10 cellular contexts compared by ENCODE assay signal in the genomic region with DNA sequence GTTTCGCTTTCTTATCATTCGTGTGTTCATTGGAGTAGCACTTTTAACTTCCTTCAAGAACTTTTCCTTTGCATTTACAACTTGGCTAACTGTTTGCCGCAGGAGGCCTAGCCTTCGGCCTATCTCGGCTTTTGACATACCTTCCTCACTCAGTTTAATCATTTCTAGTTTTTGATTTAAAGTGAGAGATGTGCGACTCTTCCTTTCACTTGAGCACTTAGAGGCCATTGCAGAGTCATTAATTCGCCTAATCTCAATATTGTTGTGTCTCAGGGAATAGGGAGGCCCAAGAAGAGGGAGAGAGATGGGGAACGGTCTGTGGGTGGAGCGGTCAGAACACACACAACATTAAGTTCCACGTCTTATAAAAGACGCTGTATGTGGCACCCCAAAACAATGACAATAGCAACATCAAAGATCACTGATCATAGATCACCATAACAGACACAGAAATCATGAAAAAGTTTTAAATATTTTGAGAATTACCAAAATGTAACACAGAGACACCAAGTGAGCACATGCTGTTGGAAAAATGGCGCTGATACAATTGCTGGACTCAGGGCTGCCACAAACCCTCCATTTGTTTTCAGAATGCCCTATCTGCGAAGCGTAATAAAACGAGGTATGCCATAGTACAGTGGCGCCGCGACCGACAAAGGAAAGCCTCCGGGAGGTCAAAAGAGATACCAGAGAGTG. TPM values are rescaled to one million over a fixed set of nuclear protein-coding genes. Genes with fewer than 3 reads are reported as not detected.
DNase-seq lines count a peak whose midpoint lies in the region; ATAC-seq, FAIRE-seq and TF ChIP-seq lines count a peak whose summit lies in the region.
"Had no signal": no experiment of that assay in that cellular context is flagged by ENCODE, and none has a peak within 500 bp of the region (broad histone marks: within the 10 kb centered on the region; RNA-seq: fewer than 3 reads in every experiment).

No MANE protein-coding gene starts in this region.

- peaks cover 14% of the 10 kb centered on the region for H4K20me1 ChIP-seq in hepatocyte (ENCODE audit: insufficient read depth, poor library complexity, severe bottlenecking)

- H3K27me3 ChIP-seq in hepatocyte, result no peaks in the 10 kb centered on the region

- H3K4me2 ChIP-seq in hepatocyte, result peak overlapping the region; percentile 80

- H2AFZ ChIP-seq in hepatocyte, result peak overlapping the region; percentile 86

- TF ChIP-seq CTCF in VCaP (conservative IDR thresholded peaks at IDR 0.05), result no peak
- no peak for TF ChIP-seq CTCF in hepatocyte (IDR thresholded peaks at IDR 0.05; ENCODE audit: poor library complexity)

- H3K9me3 ChIP-seq in hepatocyte (ENCODE audit: low read depth), result no peaks in the 10 kb centered on the region

- FAIRE-seq in GM12892 (lab: Jason Lieb, UNC), result no peak
- FAIRE-seq: G401.6 had no signal

- peak overlapping the region; percentile 100 for H3K4me3 Mint-ChIP-seq in T-helper 1 cell treated with Interleukin-12 subunit alpha and Interleukin-12 subunit beta and Interleukin-4 antibody, amounts not matched to agents 30 μg/mL and 1 μg/mL, for 36 hours
- peak overlapping the region; percentile 89 for H3K4me3 Mint-ChIP-seq in stimulated activated effector memory CD8-positive, alpha-beta T cell treated with anti-CD3 and anti-CD28 coated beads, Interleukin-12 subunit alpha, Interleukin-12 subunit beta, amount 100 ng/mL, for 72 hours

- peaks cover 37% of the 10 kb centered on the region for H3K36me3 Mint-ChIP-seq in T-helper 1 cell treated with Interleukin-12 subunit alpha and Interleukin-12 subunit beta and Interleukin-4 antibody, amounts not matched to agents 30 μg/mL and 1 μg/mL, for 36 hours (ENCODE audit: low read depth)
- peaks cover 52% of the 10 kb centered on the region for H3K36me3 Mint-ChIP-seq in stimulated activated effector memory CD8-positive, alpha-beta T cell treated with anti-CD3 and anti-CD28 coated beads, Interleukin-12 subunit alpha, Interleukin-12 subunit beta, amount 100 ng/mL, for 72 hours

- no peaks in the 10 kb centered on the region for H3K9me2 ChIP-seq in hepatocyte (replicated peaks; ENCODE audit: insufficient read depth)

- no peaks in the 10 kb centered on the region for H3K4me1 ChIP-seq in hepatocyte (ENCODE audit: insufficient read depth)

- ATAC-seq in stimulated activated effector memory CD8-positive, alpha-beta T cell treated with anti-CD3 and anti-CD28 coated beads, Interleukin-12 subunit alpha, Interleukin-12 subunit beta, amount 100 ng/mL, for 72 hours, result no peak

- H3K79me2 ChIP-seq in hepatocyte, result peaks cover 74% of the 10 kb centered on the region

- peak overlapping the region; percentile 95 for H3K27ac ChIP-seq in VCaP
- H3K27ac ChIP-seq in hepatocyte, result peak overlapping the region; percentile 95

- H3K27me3 Mint-ChIP-seq in T-helper 1 cell treated with Interleukin-12 subunit alpha and Interleukin-12 subunit beta and Interleukin-4 antibody, amounts not matched to agents 30 μg/mL and 1 μg/mL, for 36 hours (ENCODE audit: low read depth), result no peaks in the 10 kb centered on the region

- no peaks in the 10 kb centered on the region for H3K36me3 ChIP-seq in hepatocyte (replicated peaks; ENCODE audit: insufficient read depth, low read depth)

- peaks cover 57% of the 10 kb centered on the region for H3K4me1 Mint-ChIP-seq in T-helper 1 cell treated with Interleukin-12 subunit alpha and Interleukin-12 subunit beta and Interleukin-4 antibody, amounts not matched to agents 30 μg/mL and 1 μg/mL, for 36 hours (ENCODE audit: low read depth)
- H3K4me1 Mint-ChIP-seq in stimulated activated effector memory CD8-positive, alpha-beta T cell treated with anti-CD3 and anti-CD28 coated beads, Interleukin-12 subunit alpha, Interleukin-12 subunit beta, amount 100 ng/mL, for 72 hours, result peaks cover 63% of the 10 kb centered on the region

- DNase-seq in T-helper 1 cell, result no peak
- DNase-seq in hepatocyte (ENCODE audit: low spot score), result no peak
- no peak for DNase-seq in stimulated activated effector memory CD8-positive, alpha-beta T cell treated with anti-CD3 and anti-CD28 coated beads, Interleukin-12 subunit alpha, Interleukin-12 subunit beta, amount 100 ng/mL, for 72 hours (ENCODE audit: low spot score in 2 of 2)
- no peak for DNase-seq in GM12892 (ENCODE audit: insufficient read length)
- DNase-seq in GDM1 (lab: John Stamatoyannopoulos, UW), result no peak
- no peak for DNase-seq in DMS153 treated with DMSO at 0.1 percent for 48 hours (lab: John Stamatoyannopoulos, UW; ENCODE audit: unreplicated experiment)

- H3K9me3 Mint-ChIP-seq in T-helper 1 cell treated with Interleukin-12 subunit alpha and Interleukin-12 subunit beta and Interleukin-4 antibody, amounts not matched to agents 30 μg/mL and 1 μg/mL, for 36 hours, result no peaks in the 10 kb centered on the region
- H3K9me3 Mint-ChIP-seq in stimulated activated effector memory CD8-positive, alpha-beta T cell treated with anti-CD3 and anti-CD28 coated beads, Interleukin-12 subunit alpha, Interleukin-12 subunit beta, amount 100 ng/mL, for 72 hours, result no peaks in the 10 kb centered on the region

- WGBS in hepatocyte (ENCODE audit: low lambda C conversion rate, missing lambda C conversion rate), result 32% methylated on average over 20 of the region's 20 CpGs

- no peak for TF ChIP-seq POLR2A in GM12892 (IDR thresholded peaks at IDR 0.05; ENCODE audit: low read depth, low read length)

- peak overlapping the region; percentile 51 for H3K4me3 ChIP-seq in hepatocyte

- peak overlapping the region; percentile 100 for H3K27ac Mint-ChIP-seq in T-helper 1 cell treated with Interleukin-12 subunit alpha and Interleukin-12 subunit beta and Interleukin-4 antibody, amounts not matched to agents 30 μg/mL and 1 μg/mL, for 36 hours
- H3K27ac Mint-ChIP-seq in stimulated activated effector memory CD8-positive, alpha-beta T cell treated with anti-CD3 and anti-CD28 coated beads, Interleukin-12 subunit alpha, Interleukin-12 subunit beta, amount 100 ng/mL, for 72 hours, result peak overlapping the region; percentile 98

RNA-seq across cellular contexts. Expression of a gene that starts 0.6 kb away (rescaled TPM):
- 8.7 and 9.1 TPM in 2 replicates for total RNA-seq in hepatocyte
- polyA plus RNA-seq in hepatocyte, result 6.2 TPM in 2 replicates
- 3.0 TPM for polyA plus RNA-seq in GM12892 (2012; ENCODE audit: missing spikeins)

RNA-seq across cellular contexts. Expression of a gene that starts 0.7 kb away (rescaled TPM):
- total RNA-seq in hepatocyte, result 76.9 and 97.3 TPM in 2 replicates
- polyA plus RNA-seq in hepatocyte, result 122 and 124 TPM in 2 replicates
- polyA plus RNA-seq in GM12892 (2012; ENCODE audit: missing spikeins), result 80.5 TPM

RNA-seq across cellular contexts. Expression of a gene that starts 10.3 kb away (rescaled TPM):
- total RNA-seq in hepatocyte, result not detected in 2 replicates
- not detected in 2 replicates for polyA plus RNA-seq in hepatocyte
- not detected for polyA plus RNA-seq in GM12892 (2012; ENCODE audit: missing spikeins)
- total RNA-seq: dermis microvascular lymphatic vessel endothelial cell had no signal

RNA-seq across cellular contexts. Expression of a gene that starts 23.8 kb away (rescaled TPM):
- not detected in 2 replicates for total RNA-seq in hepatocyte
- polyA plus RNA-seq in hepatocyte, result not detected in 2 replicates
- not detected for polyA plus RNA-seq in GM12892 (2012; ENCODE audit: missing spikeins)
- total RNA-seq: dermis microvascular lymphatic vessel endothelial cell had no signal

RNA-seq across cellular contexts. Expression of a gene that starts 29.6 kb away (rescaled TPM):
- not detected in 2 replicates for total RNA-seq in hepatocyte
- polyA plus RNA-seq in hepatocyte, result not detected in 2 replicates
- polyA plus RNA-seq in GM12892 (2012; ENCODE audit: missing spikeins), result not detected
- total RNA-seq: dermis microvascular lymphatic vessel endothelial cell had no signal
